In genomic region chr5:76414788-76415187, GRCh38 we compare ENCODE assay signal across 23 cellular contexts.
"Had no signal": no experiment of that assay in that cellular context is flagged by ENCODE, and none has a peak within 500 bp of the region (broad histone marks: within the 10 kb centered on the region; RNA-seq: fewer than 3 reads in every experiment).

No MANE protein-coding gene starts in this region.

- H3K27ac ChIP-seq: adrenal gland, ascending aorta, brain microvascular endothelial cell, left ventricle myocardium inferior, upper lobe of right lung had no signal

- ATAC-seq: esophagus mucosa; naive thymus-derived CD4-positive, alpha-beta T cell; stimulated activated naive CD8-positive, alpha-beta T cell treated with anti-CD3 and anti-CD28 coated beads, Interleukin-15, Interleukin-2, amounts not matched to agents 100 U/mL and 50 U/mL, for 24 hours; upper lobe of right lung had no signal

- H3K9me3 ChIP-seq: adrenal gland, ascending aorta, left ventricle myocardium inferior, upper lobe of right lung had no signal

- H3K36me3 ChIP-seq: adrenal gland, ascending aorta, brain microvascular endothelial cell, left ventricle myocardium inferior, upper lobe of right lung had no signal

- H3K27me3 Mint-ChIP-seq: activated naive CD8-positive, alpha-beta T cell; naive thymus-derived CD4-positive, alpha-beta T cell; progenitor cell of endocrine pancreas had no signal

- H3K9me3 Mint-ChIP-seq: activated T-helper 1 cell treated with anti-CD3 and anti-CD28 coated beads, Interleukin-12 subunit alpha, Interleukin-12 subunit beta, Interleukin-2, Interleukin-4 antibody, amounts not matched to agents 30 ng/mL and 10 ng/mL and 1 ng/mL, durations not matched to agents 14 hours and 24 hours and 36 hours; naive thymus-derived CD4-positive, alpha-beta T cell; T-helper 2 cell treated with Interferon-gamma antibody and Interleukin-4, amounts not matched to agents 5 μg/mL and 100 μg/mL, for 36 hours had no signal

- H3K4me1 ChIP-seq: adrenal gland, ascending aorta, left ventricle myocardium inferior had no signal

- H3K4me3 Mint-ChIP-seq: activated naive CD8-positive, alpha-beta T cell; activated T-helper 1 cell treated with anti-CD3 and anti-CD28 coated beads, Interleukin-12 subunit alpha, Interleukin-12 subunit beta, Interleukin-2, Interleukin-4 antibody, amounts not matched to agents 30 ng/mL and 10 ng/mL and 1 ng/mL, durations not matched to agents 14 hours and 24 hours and 36 hours; T-helper 2 cell treated with Interferon-gamma antibody and Interleukin-4, amounts not matched to agents 5 μg/mL and 100 μg/mL, for 36 hours had no signal

- DNase-seq: activated CD4-positive, alpha-beta T cell treated with anti-CD3 and anti-CD28 coated beads for 1 hour; activated CD4-positive, alpha-beta T cell treated with anti-CD3 and anti-CD28 coated beads, Interleukin-2, amount 50 U/mL, for 4 hours; activated CD8-positive, alpha-beta memory T cell treated with anti-CD3 and anti-CD28 coated beads, Interleukin-2, amount 50 U/mL, for 48 hours; activated gamma-delta T cell treated with Interleukin-2 at 50 U/mL for 16 hours; adrenal gland; brain microvascular endothelial cell; caudate nucleus; dermis blood vessel endothelial cell; effector memory CD4-positive, alpha-beta T cell; glutamatergic neuron; hippocampal formation; left ventricle myocardium inferior; naive thymus-derived CD4-positive, alpha-beta T cell; stimulated activated CD4-positive, alpha-beta T cell treated with anti-CD3 and anti-CD28 coated beads, Interleukin-4, amount 100 ng/mL, for 24 hours; stimulated activated naive CD8-positive, alpha-beta T cell treated with anti-CD3 and anti-CD28 coated beads, Interleukin-15, Interleukin-2, amounts not matched to agents 100 U/mL and 50 U/mL, for 24 hours; SW 1271; upper lobe of right lung had no signal

- H3K4me3 ChIP-seq: adrenal gland, ascending aorta, left ventricle myocardium inferior, upper lobe of right lung had no signal

- H3K27ac Mint-ChIP-seq: activated T-helper 1 cell treated with anti-CD3 and anti-CD28 coated beads, Interleukin-12 subunit alpha, Interleukin-12 subunit beta, Interleukin-2, Interleukin-4 antibody, amounts not matched to agents 30 ng/mL and 10 ng/mL and 1 ng/mL, durations not matched to agents 14 hours and 24 hours and 36 hours; progenitor cell of endocrine pancreas; T-helper 2 cell treated with Interferon-gamma antibody and Interleukin-4, amounts not matched to agents 5 μg/mL and 100 μg/mL, for 36 hours had no signal

- H3K27me3 ChIP-seq: adrenal gland, ascending aorta, brain microvascular endothelial cell, upper lobe of right lung had no signal
